ENCODE assay signal across 2 cellular contexts in genomic region chr2:176104338-176105077, GRCh38.
A peak's percentile ranks its signal among the peaks of the same experiment; 100 is the strongest.
TF ChIP-seq lines count a peak whose summit lies in the region.

No MANE protein-coding gene starts in this region.

TF ChIP-seq in HEK293, 187 proteins besides CTCF, POLR2A, EP300 and RAD21 (continues in another document):
- peak; percentile 80 for TF ChIP-seq FEZF1 (tag by site-specific recombination; IDR thresholded peaks at IDR 0.05)
- TF ChIP-seq KLF8 (tag by site-specific recombination; IDR thresholded peaks at IDR 0.05): no peak; the same call in none of the 2 replicates
- TF ChIP-seq ZNF362 (tag by site-specific recombination; IDR thresholded peaks at IDR 0.05): no peak
- no peak for TF ChIP-seq ZBTB21 (tag by site-specific recombination; IDR thresholded peaks at IDR 0.05)
- TF ChIP-seq ZNF174 (tag by site-specific recombination; IDR thresholded peaks at IDR 0.05): no peak
- TF ChIP-seq ZNF433 (tag by site-specific recombination; IDR thresholded peaks at IDR 0.05; ENCODE audit: low read depth): no peak
- no peak for TF ChIP-seq ZNF211 (tag by site-specific recombination; IDR thresholded peaks at IDR 0.05; ENCODE audit: low read depth)
- TF ChIP-seq ZNF311 (tag by site-specific recombination; IDR thresholded peaks at IDR 0.05; ENCODE audit: borderline replicate concordance): no peak
- TF ChIP-seq ZNF596 (tag by site-specific recombination; IDR thresholded peaks at IDR 0.05): no peak
- no peak for TF ChIP-seq MEIS1 (CRISPR knock-in tag; IDR thresholded peaks at IDR 0.05; ENCODE audit: borderline replicate concordance)
- TF ChIP-seq PRDM1 (tag by site-specific recombination; IDR thresholded peaks at IDR 0.05): peak; percentile 1; the same call in 1 of the 2 replicates
- no peak for TF ChIP-seq AEBP2 (tag by site-specific recombination; IDR thresholded peaks at IDR 0.05; ENCODE audit: borderline replicate concordance)
- TF ChIP-seq ZSCAN18 (tag by site-specific recombination; IDR thresholded peaks at IDR 0.05): no peak
- TF ChIP-seq ZNF677 (tag by site-specific recombination; IDR thresholded peaks at IDR 0.05): no peak
- TF ChIP-seq ZNF341 (tag by site-specific recombination; IDR thresholded peaks at IDR 0.05; ENCODE audit: low read depth): no peak
- TF ChIP-seq ZBTB44 (tag by site-specific recombination; IDR thresholded peaks at IDR 0.05): peak; percentile 52; the same call in 1 of the 2 replicates
- TF ChIP-seq ZSCAN5A (tag by site-specific recombination; IDR thresholded peaks at IDR 0.05): no peak

TF ChIP-seq in K562, 482 proteins besides CTCF, POLR2A, EP300 and RAD21:
- TF ChIP-seq CBFA2T3 (IDR thresholded peaks at IDR 0.05) (0 out of 2 replicates have a peak, but pooled peaks have one; percentile 17), FOSL1 (tag; conservative IDR thresholded peaks at IDR 0.05) (peak; percentile 32; the same call in 1 of the 2 replicates), SIN3A (IDR thresholded peaks at IDR 0.05; ENCODE audit: borderline replicate concordance in 2 of 2, control insufficient read depth in 1 of 2, low read depth in 2 of 2, low read length in 2 of 2) (no peak), HMBOX1 (IDR thresholded peaks at IDR 0.05) (0 out of 2 replicates have a peak, but pooled peaks have one; percentile 17), KDM1A (IDR thresholded peaks at IDR 0.05) (peak in 1 of 2 experiments; percentile 34; a peak in 1 of 4 replicates)
